In the genomic region with DNA sequence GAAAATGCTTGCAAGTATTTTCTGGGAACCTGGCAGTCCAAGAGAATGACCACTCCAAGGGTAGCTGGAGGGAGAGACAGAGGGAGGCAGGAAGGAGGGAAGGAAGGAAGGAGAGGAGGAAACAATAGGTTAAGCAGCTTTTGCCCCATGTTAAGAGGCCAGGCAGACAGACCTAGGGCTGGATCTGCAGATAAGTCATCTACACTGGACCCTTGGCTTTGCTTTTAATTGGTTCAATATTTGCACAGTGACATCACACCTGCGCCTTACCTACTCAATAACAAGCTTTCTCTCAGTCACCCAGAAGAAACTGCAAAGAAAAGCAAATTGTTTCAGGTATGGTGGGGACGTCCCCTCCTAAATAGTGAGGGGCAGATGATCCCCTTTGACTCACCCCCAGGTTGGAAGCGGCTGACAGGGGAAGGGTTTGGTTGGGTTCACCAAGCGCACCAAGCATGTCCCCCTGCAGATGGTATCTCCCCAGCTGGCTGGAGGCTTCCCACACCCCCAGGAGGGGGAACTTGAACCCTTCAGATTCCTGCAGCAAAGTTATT, we compare ENCODE assay signal across 10 cellular contexts. TPM values are rescaled to one million over a fixed set of nuclear protein-coding genes. Genes with fewer than 3 reads are reported as not detected.
A peak's percentile ranks its signal among the peaks of the same experiment; 100 is the strongest.
DNase-seq lines count a peak whose midpoint lies in the region; ATAC-seq, FAIRE-seq and TF ChIP-seq lines count a peak whose summit lies in the region.
"Had no signal": no experiment of that assay in that cellular context is flagged by ENCODE, and none has a peak within 500 bp of the region (broad histone marks: within the 10 kb centered on the region; RNA-seq: fewer than 3 reads in every experiment).

No MANE protein-coding gene starts in this region.

- H3K36me3 Mint-ChIP-seq in activated CD4-positive, alpha-beta T cell treated with anti-CD3 and anti-CD28 coated beads for 36 hours (ENCODE audit: low read depth) = peaks cover 64% of the 10 kb centered on the region
- H3K36me3 Mint-ChIP-seq in activated CD4-positive, alpha-beta memory T cell treated with anti-CD3 and anti-CD28 coated beads, Interleukin-2, amount 10 ng/mL, durations not matched to agents 7 days and 5 days (ENCODE audit: low read depth) = peaks cover 66% of the 10 kb centered on the region

- H3K4me1 ChIP-seq in kidney (ENCODE audit: control insufficient read depth in 1 of 2, insufficient read depth in 1 of 2, low read depth in 1 of 2, low read length in 2 of 2) (peaks cover 79 to 85% of the 10 kb centered on the region in 2 donors), stomach smooth muscle (ENCODE audit: control insufficient read depth, insufficient read depth, low read length) (peaks cover 99% of the 10 kb centered on the region)

- H3K9me3 Mint-ChIP-seq in activated CD4-positive, alpha-beta T cell treated with anti-CD3 and anti-CD28 coated beads for 36 hours (ENCODE audit: low read depth) = no peaks in the 10 kb centered on the region
- no peaks in the 10 kb centered on the region for H3K9me3 Mint-ChIP-seq in activated CD4-positive, alpha-beta memory T cell treated with anti-CD3 and anti-CD28 coated beads, Interleukin-2, amount 10 ng/mL, durations not matched to agents 7 days and 5 days

- H3K27me3 Mint-ChIP-seq in activated CD4-positive, alpha-beta T cell treated with anti-CD3 and anti-CD28 coated beads for 36 hours = no peaks in the 10 kb centered on the region
- no peaks in the 10 kb centered on the region for H3K27me3 Mint-ChIP-seq in activated CD4-positive, alpha-beta memory T cell treated with anti-CD3 and anti-CD28 coated beads, Interleukin-2, amount 10 ng/mL, durations not matched to agents 7 days and 5 days

- H3K27ac Mint-ChIP-seq in activated CD4-positive, alpha-beta T cell treated with anti-CD3 and anti-CD28 coated beads for 36 hours = peak overlapping the region; percentile 96
- peak overlapping the region; percentile 85 for H3K27ac Mint-ChIP-seq in activated CD4-positive, alpha-beta memory T cell treated with anti-CD3 and anti-CD28 coated beads, Interleukin-2, amount 10 ng/mL, durations not matched to agents 7 days and 5 days

- no peaks in the 10 kb centered on the region for H3K9me3 ChIP-seq in kidney (ENCODE audit: control insufficient read depth in 1 of 2, low read length in 2 of 2)
- H3K9me3 ChIP-seq in stomach smooth muscle (ENCODE audit: control insufficient read depth in 2 of 2, low read length in 2 of 2) = no peaks in the 10 kb centered on the region

- no peak for TF ChIP-seq CTCF in kidney (IDR thresholded peaks at IDR 0.05; ENCODE audit: borderline replicate concordance, extremely low read depth, insufficient read depth)

- H3K4me3 ChIP-seq in kidney (ENCODE audit: low read length in 2 of 2) (no peak overlapping the region), stomach smooth muscle (ENCODE audit: low read length in 2 of 2) (peak overlapping the region in 1 of 2 donors; percentile 23)

- no peaks in the 10 kb centered on the region for H3K27me3 ChIP-seq in stomach smooth muscle (ENCODE audit: control insufficient read depth in 1 of 2, insufficient read depth in 2 of 2, low read length in 2 of 2)

- CTCF ChIA-PET in activated CD4-positive, alpha-beta T cell treated with anti-CD3 and anti-CD28 coated beads for 36 hours (lab: Charles Lee) = interaction anchor here (0.6 to 1.2 kb wide), 7 partner anchors 14 to 923 kb away, joined by 3 to 4 read pairs (median 3); no protein-coding TSS in a partner anchor
- CTCF ChIA-PET in activated CD4-positive, alpha-beta memory T cell treated with anti-CD3 and anti-CD28 coated beads, Interleukin-2, amount 10 ng/mL, durations not matched to agents 7 days and 5 days (lab: Charles Lee) = interaction anchor here (1.1 to 2.2 kb wide), 3 partner anchors 91 to 123 kb away, joined by 3 to 6 read pairs (median 4); no protein-coding TSS in a partner anchor

- no peak for ATAC-seq in activated CD4-positive, alpha-beta T cell treated with anti-CD3 and anti-CD28 coated beads for 36 hours

- no peak for FAIRE-seq in kidney (lab: Jason Lieb, UNC)

- no peak for DNase-seq in activated CD4-positive, alpha-beta T cell treated with anti-CD3 and anti-CD28 coated beads for 36 hours
- DNase-seq in activated CD4-positive, alpha-beta T cell treated with anti-CD3 and anti-CD28 coated beads for 4 hours = no peak
- DNase-seq in activated CD4-positive, alpha-beta memory T cell treated with anti-CD3 and anti-CD28 coated beads, Interleukin-2, amount 10 ng/mL, durations not matched to agents 7 days and 5 days = no peak
- DNase-seq in kidney = no peak
- no peak for DNase-seq in AG08395 (ENCODE audit: low spot score)
- no peak for DNase-seq in stimulated activated CD4-positive, alpha-beta T cell treated with anti-CD3 and anti-CD28 coated beads, Interleukin-2, amount 100 ng/mL, for 24 hours
- DNase-seq in hypothalamus (lab: John Stamatoyannopoulos, UW) = no peak
- DNase-seq: KG1; stimulated activated CD4-positive, alpha-beta T cell treated with anti-CD3 and anti-CD28 coated beads, Interleukin-2, amount 100 ng/mL, for 48 hours had no signal

- H3K4me3 Mint-ChIP-seq in activated CD4-positive, alpha-beta T cell treated with anti-CD3 and anti-CD28 coated beads for 36 hours = peak overlapping the region; percentile 67
- H3K4me3 Mint-ChIP-seq in activated CD4-positive, alpha-beta memory T cell treated with anti-CD3 and anti-CD28 coated beads, Interleukin-2, amount 10 ng/mL, durations not matched to agents 7 days and 5 days = peak overlapping the region; percentile 51

- peaks cover 100% of the 10 kb centered on the region for H3K4me1 Mint-ChIP-seq in activated CD4-positive, alpha-beta T cell treated with anti-CD3 and anti-CD28 coated beads for 36 hours
- H3K4me1 Mint-ChIP-seq in activated CD4-positive, alpha-beta memory T cell treated with anti-CD3 and anti-CD28 coated beads, Interleukin-2, amount 10 ng/mL, durations not matched to agents 7 days and 5 days = peaks cover 98% of the 10 kb centered on the region

- POLR2A ChIA-PET in activated CD4-positive, alpha-beta T cell treated with anti-CD3 and anti-CD28 coated beads for 36 hours (lab: Charles Lee) = interaction anchor here (1.1 kb wide), 1 partner anchor 14 kb away, joined by 4 read pairs; no protein-coding TSS in a partner anchor
- POLR2A ChIA-PET in activated CD4-positive, alpha-beta memory T cell treated with anti-CD3 and anti-CD28 coated beads, Interleukin-2, amount 10 ng/mL, durations not matched to agents 7 days and 5 days (lab: Charles Lee) = interaction anchor here (0.9 to 23.7 kb wide), 5 partner anchors 11 to 119 kb away, joined by 3 to 355 read pairs (median 4); partner anchors contain the start of gene TXN2

- intact Hi-C loops in activated CD4-positive, alpha-beta T cell treated with anti-CD3 and anti-CD28 coated beads for 36 hours (cut with DNase I, micrococcal nuclease) = loop anchor here in 1 of 2 experiments (10.0 kb wide), 1 partner anchor 881 kb away; the partner anchor contains the start of gene RAC2
- intact Hi-C loops in kidney (cut with DNase I) = no loop called here

- H3K27ac ChIP-seq in kidney (ENCODE audit: low read depth in 2 of 2, low read length in 2 of 2) (peak overlapping the region; percentile 80 to 88), stomach smooth muscle (ENCODE audit: low read length) (peak overlapping the region; percentile 77)

- H3K36me3 ChIP-seq in kidney (ENCODE audit: control insufficient read depth in 1 of 2, insufficient read depth in 2 of 2, low read length in 2 of 2) = peaks cover 0 to 9% of the 10 kb centered on the region in 2 donors
- peaks cover 4 to 9% of the 10 kb centered on the region in 2 donors for H3K36me3 ChIP-seq in stomach smooth muscle (ENCODE audit: control insufficient read depth in 2 of 2, insufficient read depth in 2 of 2, low read length in 2 of 2)

- peak overlapping the region; percentile 63 to 71 for H3K9ac ChIP-seq in kidney (ENCODE audit: low read length in 2 of 2)
- H3K9ac ChIP-seq in stomach smooth muscle (ENCODE audit: low read length in 2 of 2) = peak overlapping the region in 1 of 2 donors; percentile 44

RNA-seq across cellular contexts. Expression of gene MYH9, which starts 24.3 kb away (rescaled TPM):
- 100 to 1,000 TPM; 720 to 773 TPM for total RNA-seq in activated CD4-positive, alpha-beta T cell treated with anti-CD3 and anti-CD28 coated beads for 36 hours
- total RNA-seq in activated CD4-positive, alpha-beta memory T cell treated with anti-CD3 and anti-CD28 coated beads, Interleukin-2, amount 10 ng/mL, durations not matched to agents 7 days and 5 days = 100 to 1,000 TPM; 840 to 865 TPM
- total RNA-seq in kidney = 655 TPM
- 85.2 TPM for polyA plus RNA-seq in kidney (ENCODE audit: insufficient read depth, low read depth, low replicate concordance)
